Comparison of ENCODE assay signal across 1 cellular context in the genomic region with DNA sequence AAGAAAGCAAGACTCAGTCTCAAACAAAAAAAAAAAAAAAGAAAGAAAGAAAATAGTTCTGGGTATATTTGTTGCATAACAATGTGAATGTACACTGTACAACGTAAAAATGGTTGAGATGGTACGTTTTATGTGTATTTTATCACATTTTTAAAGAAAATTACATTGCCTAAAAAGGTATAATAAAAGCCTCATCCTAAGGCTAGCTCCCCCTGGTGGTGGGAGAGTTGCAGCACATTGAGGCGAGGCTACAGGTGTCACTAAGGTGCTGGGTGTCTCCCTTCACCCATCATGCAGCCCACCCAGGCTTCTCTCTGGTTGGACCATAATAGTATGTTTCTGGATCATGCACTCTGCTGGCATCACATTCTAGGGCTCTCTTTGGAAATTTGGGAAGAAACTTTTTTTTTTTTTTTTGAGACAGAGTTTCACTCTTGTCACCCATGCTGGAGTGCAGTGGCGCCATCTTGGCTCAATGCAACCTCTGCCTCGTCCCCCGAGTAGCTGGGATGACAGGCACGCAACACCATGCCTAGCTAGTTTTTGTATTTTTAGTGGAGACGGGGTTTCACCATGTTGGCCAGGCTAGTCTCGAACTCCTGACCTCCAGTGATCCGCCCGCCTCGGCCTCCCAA.
TF ChIP-seq lines count a peak whose summit lies in the region.

No MANE protein-coding gene starts in this region.

TF ChIP-seq in HCT116, 20 proteins besides CTCF, POLR2A, EP300 and RAD21 (continued from another document):
- TF ChIP-seq, protein P1, sequence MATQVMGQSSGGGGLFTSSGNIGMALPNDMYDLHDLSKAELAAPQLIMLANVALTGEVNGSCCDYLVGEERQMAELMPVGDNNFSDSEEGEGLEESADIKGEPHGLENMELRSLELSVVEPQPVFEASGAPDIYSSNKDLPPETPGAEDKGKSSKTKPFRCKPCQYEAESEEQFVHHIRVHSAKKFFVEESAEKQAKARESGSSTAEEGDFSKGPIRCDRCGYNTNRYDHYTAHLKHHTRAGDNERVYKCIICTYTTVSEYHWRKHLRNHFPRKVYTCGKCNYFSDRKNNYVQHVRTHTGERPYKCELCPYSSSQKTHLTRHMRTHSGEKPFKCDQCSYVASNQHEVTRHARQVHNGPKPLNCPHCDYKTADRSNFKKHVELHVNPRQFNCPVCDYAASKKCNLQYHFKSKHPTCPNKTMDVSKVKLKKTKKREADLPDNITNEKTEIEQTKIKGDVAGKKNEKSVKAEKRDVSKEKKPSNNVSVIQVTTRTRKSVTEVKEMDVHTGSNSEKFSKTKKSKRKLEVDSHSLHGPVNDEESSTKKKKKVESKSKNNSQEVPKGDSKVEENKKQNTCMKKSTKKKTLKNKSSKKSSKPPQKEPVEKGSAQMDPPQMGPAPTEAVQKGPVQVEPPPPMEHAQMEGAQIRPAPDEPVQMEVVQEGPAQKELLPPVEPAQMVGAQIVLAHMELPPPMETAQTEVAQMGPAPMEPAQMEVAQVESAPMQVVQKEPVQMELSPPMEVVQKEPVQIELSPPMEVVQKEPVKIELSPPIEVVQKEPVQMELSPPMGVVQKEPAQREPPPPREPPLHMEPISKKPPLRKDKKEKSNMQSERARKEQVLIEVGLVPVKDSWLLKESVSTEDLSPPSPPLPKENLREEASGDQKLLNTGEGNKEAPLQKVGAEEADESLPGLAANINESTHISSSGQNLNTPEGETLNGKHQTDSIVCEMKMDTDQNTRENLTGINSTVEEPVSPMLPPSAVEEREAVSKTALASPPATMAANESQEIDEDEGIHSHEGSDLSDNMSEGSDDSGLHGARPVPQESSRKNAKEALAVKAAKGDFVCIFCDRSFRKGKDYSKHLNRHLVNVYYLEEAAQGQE (IDR thresholded peaks at IDR 0.05; ENCODE audit: low read depth): no peak
